ENCODE assay signal across 8 cellular contexts in genomic region chr9:89410709-89411111, GRCh38.
DNase-seq lines count a peak whose midpoint lies in the region; ATAC-seq, FAIRE-seq and TF ChIP-seq lines count a peak whose summit lies in the region.

No MANE protein-coding gene starts in this region.

- no peaks in the 10 kb centered on the region for H3K27me3 ChIP-seq in CD4-positive, alpha-beta T cell (ENCODE audit: control insufficient read depth, insufficient read depth, low read length)

- peaks cover 99% of the 10 kb centered on the region for H3K4me1 Mint-ChIP-seq in CD4-positive, alpha-beta T cell (ENCODE audit: low read depth)
- H3K4me1 Mint-ChIP-seq in dendritic cell treated with granulocyte-macrophage colony-stimulating factor and Interleukin-4, amounts not matched to agents 40 ng/mL and 50 ng/mL, for 4 days (ENCODE audit: low read depth) = peaks cover 62% of the 10 kb centered on the region

- TF ChIP-seq CTCF in CD4-positive, alpha-beta T cell (IDR thresholded peaks at IDR 0.05) = no peak

- no peaks in the 10 kb centered on the region for H3K9me3 Mint-ChIP-seq in CD4-positive, alpha-beta T cell
- H3K9me3 Mint-ChIP-seq in dendritic cell treated with granulocyte-macrophage colony-stimulating factor and Interleukin-4, amounts not matched to agents 40 ng/mL and 50 ng/mL, for 4 days = peaks cover 8% of the 10 kb centered on the region

- intact Hi-C loops in CD4-positive, alpha-beta T cell (cut with DNase I, micrococcal nuclease) = no loop called here
- intact Hi-C loops in dendritic cell treated with granulocyte-macrophage colony-stimulating factor and Interleukin-4, amounts not matched to agents 40 ng/mL and 50 ng/mL, for 4 days (cut with micrococcal nuclease) = no loop called here

- H3K9me3 ChIP-seq in CD4-positive, alpha-beta T cell (ENCODE audit: control insufficient read depth, low read length) = no peaks in the 10 kb centered on the region

- POLR2A ChIA-PET in CD4-positive, alpha-beta T cell (lab: Charles Lee) = interaction anchor here (0.6 to 1.6 kb wide), 6 partner anchors 9 to 138 kb away, joined by 3 to 9 read pairs (median 3); no protein-coding TSS in a partner anchor

- no peak for FAIRE-seq in urothelium cell line (lab: Jason Lieb, UNC)

- CTCF ChIA-PET in CD4-positive, alpha-beta T cell (lab: Charles Lee) = interaction anchor here (0.7 to 1.9 kb wide), 17 partner anchors 9 to 145 kb away, joined by 3 to 20 read pairs (median 5); no protein-coding TSS in a partner anchor

- DNase-seq in CD4-positive, alpha-beta T cell = peak in 2 of 10 experiments; percentile 16 to 27
- DNase-seq in NCI-H69 (lab: John Stamatoyannopoulos, UW) (peak; percentile 56), urothelium cell line (ENCODE audit: low spot score) (peak; percentile 29), NCI-H1048 (lab: John Stamatoyannopoulos, UW) (no peak), NCI-H1436 treated with DMSO at 0.1 percent for 48 hours (lab: John Stamatoyannopoulos, UW) (no peak)

- peaks cover 97% of the 10 kb centered on the region for H3K36me3 Mint-ChIP-seq in CD4-positive, alpha-beta T cell (ENCODE audit: low read depth)
- peaks cover 10% of the 10 kb centered on the region for H3K36me3 Mint-ChIP-seq in dendritic cell treated with granulocyte-macrophage colony-stimulating factor and Interleukin-4, amounts not matched to agents 40 ng/mL and 50 ng/mL, for 4 days (ENCODE audit: low read depth)

- peak overlapping the region; percentile 46 for H3K27ac ChIP-seq in CD4-positive, alpha-beta T cell (ENCODE audit: low read depth, low read length)

- H3K27ac Mint-ChIP-seq in CD4-positive, alpha-beta T cell = peak overlapping the region; percentile 87
- H3K27ac Mint-ChIP-seq in dendritic cell treated with granulocyte-macrophage colony-stimulating factor and Interleukin-4, amounts not matched to agents 40 ng/mL and 50 ng/mL, for 4 days = peak overlapping the region; percentile 65

- peak; percentile 44 for ATAC-seq in CD4-positive, alpha-beta T cell (ENCODE audit: poor library complexity)
- peak; percentile 46 for ATAC-seq in GM21515 (IDR thresholded peaks at IDR 0.05; ENCODE audit: unreplicated experiment)
- ATAC-seq in HG03025 (IDR thresholded peaks at IDR 0.05; ENCODE audit: low FRiP score, unreplicated experiment) = no peak

- H3K27me3 Mint-ChIP-seq in CD4-positive, alpha-beta T cell = no peaks in the 10 kb centered on the region
- no peaks in the 10 kb centered on the region for H3K27me3 Mint-ChIP-seq in dendritic cell treated with granulocyte-macrophage colony-stimulating factor and Interleukin-4, amounts not matched to agents 40 ng/mL and 50 ng/mL, for 4 days

- peak overlapping the region; percentile 49 for H3K4me3 Mint-ChIP-seq in CD4-positive, alpha-beta T cell
- no peak overlapping the region for H3K4me3 Mint-ChIP-seq in dendritic cell treated with granulocyte-macrophage colony-stimulating factor and Interleukin-4, amounts not matched to agents 40 ng/mL and 50 ng/mL, for 4 days

Comparison
In these comparisons a context has a peak if more than half of its experiments do, and no peak if none do; other contexts are left out.
1. DNase-seq: peak in NCI-H69 (single experiment) and urothelium cell line (single experiment); none in NCI-H1048 (single experiment) and NCI-H1436 treated with DMSO at 0.1 percent for 48 hours (single experiment).